ENCODE assay signal across 1 cellular context in the genomic region with DNA sequence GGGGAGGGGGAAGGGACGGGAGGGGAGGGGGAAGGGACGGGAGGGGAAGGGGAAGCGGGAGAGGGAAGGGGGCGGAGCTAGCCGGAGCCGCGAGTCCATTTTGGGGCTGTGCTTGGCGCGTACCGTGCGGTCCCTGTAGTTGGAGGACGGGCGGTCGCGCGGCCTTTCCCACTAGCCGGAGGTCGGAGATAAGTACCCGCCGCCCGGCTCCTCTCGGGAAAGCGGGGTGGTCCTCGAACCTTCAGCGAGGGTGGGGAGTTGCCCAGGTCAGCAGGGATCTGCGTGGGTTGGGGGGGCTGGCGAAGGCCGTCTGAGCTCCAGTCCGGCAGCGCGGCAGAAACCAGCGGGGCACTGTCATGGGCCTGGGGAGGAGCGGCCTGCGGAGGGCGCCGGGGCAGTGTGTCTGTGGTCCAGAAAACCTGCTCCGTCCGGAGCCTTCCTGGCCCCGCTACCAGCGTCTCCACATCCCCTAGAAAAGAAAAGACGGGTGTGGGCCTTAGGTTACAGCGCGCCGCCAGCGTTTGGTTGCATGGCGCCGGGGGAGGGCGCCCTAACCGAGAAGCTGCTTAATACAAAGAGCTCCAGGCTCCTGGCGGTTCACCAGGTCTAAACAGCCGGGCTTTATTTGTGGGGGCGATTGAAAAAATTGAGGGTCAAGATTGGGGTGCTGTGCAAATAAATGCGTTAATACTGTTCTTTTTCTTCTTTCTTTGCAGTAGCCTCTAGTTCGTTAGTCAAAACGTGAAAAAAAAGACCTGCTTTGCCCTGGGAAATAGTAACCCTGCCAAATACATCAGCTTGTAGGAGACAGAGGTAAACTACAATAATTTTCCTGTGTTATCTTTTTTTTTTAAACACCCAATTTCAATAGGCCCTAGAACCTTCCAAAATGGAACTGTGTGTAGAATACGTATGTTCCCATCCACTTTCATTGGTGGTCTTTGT.
A peak's percentile ranks its signal among the peaks of the same experiment; 100 is the strongest.
TF ChIP-seq lines count a peak whose summit lies in the region.

Gene TRIM13 (plus strand): TSS at position 92 of the 945 bp plus-strand sequence. CDS start 14,899 bp downstream, outside the sequence.

TF ChIP-seq in H1, 55 proteins besides CTCF, POLR2A, EP300 and RAD21 (continued from another document):
- TF ChIP-seq POLR2AphosphoS5 (IDR thresholded peaks at IDR 0.05; ENCODE audit: low read depth, low read length) (peak; percentile 90), CHD1 (IDR thresholded peaks at IDR 0.05; ENCODE audit: low read depth, low read length) (no peak), GABPA (IDR thresholded peaks at IDR 0.05; ENCODE audit: borderline replicate concordance, insufficient read depth, low read length) (no peak), CTBP2 (IDR thresholded peaks at IDR 0.05; ENCODE audit: borderline replicate concordance, insufficient read depth, insufficient read length, low read length) (no peak), KDM1A (IDR thresholded peaks at IDR 0.05; ENCODE audit: borderline replicate concordance, low read length) (0 out of 2 replicates have a peak, but pooled peaks have one; percentile 12)
